ENCODE assay signal across 22 cellular contexts in the genomic region with DNA sequence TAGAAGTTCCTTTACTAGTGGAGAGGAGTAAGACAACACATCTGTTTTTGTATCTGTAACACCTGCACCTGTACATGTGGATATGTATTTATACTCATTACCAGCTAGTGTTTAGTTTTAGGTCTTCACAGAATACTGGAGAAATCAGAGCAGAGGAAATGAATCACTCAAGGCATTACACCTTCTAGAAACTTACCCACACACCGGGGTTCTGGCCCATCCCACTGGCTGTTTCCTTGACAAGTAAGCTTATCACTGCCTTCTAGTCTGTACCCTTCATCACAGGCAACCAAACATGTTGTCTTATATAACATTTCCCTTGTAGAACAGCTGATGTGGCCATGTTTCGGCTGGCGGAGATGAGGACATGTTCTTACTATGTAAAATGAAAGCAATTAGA.
DNase-seq lines count a peak whose midpoint lies in the region; ATAC-seq and TF ChIP-seq lines count a peak whose summit lies in the region.
"Had no signal": no experiment of that assay in that cellular context is flagged by ENCODE, and none has a peak within 500 bp of the region (broad histone marks: within the 10 kb centered on the region; RNA-seq: fewer than 3 reads in every experiment).

No MANE protein-coding gene starts in this region.

- H3K36me3 ChIP-seq in IMR-90 (ENCODE audit: control insufficient read depth, insufficient read depth, low read length) (peaks cover 12% of the 10 kb centered on the region), RWPE2 (ENCODE audit: low read depth) (peaks cover 7% of the 10 kb centered on the region)
- H3K36me3 ChIP-seq: Peyer's patch, SJCRH30 had no signal

- DNase-seq in NK-92 treated with Interleukin-12 subunit alpha and Interleukin-12 subunit beta, amount 100 ng/mL, for 24 hours (lab: John Stamatoyannopoulos, UW), result peak; percentile 43
- DNase-seq in NK-92 (lab: John Stamatoyannopoulos, UW; ENCODE audit: unreplicated experiment) (no peak), IMR-90 (peak; percentile 30), RWPE2 (ENCODE audit: low spot score) (no peak), iris pigment epithelial cell (ENCODE audit: low read depth) (peak; percentile 62), immature natural killer cell (no peak)
- DNase-seq in naive thymus-derived CD8-positive, alpha-beta T cell, result no peak
- DNase-seq: ACHN, Calu3, DND-41, KBM-7, NCI-H1105, NCI-H1436 treated with DMSO at 0.1 percent for 48 hours, NCI-H1930, NCI-H2107, NCI-H526 treated with DMSO at 0.1 percent for 48 hours, OCI-M1, Peyer's patch, SJCRH30 had no signal

- no peak for TF ChIP-seq POLR2A in IMR-90 (IDR thresholded peaks at IDR 0.05; ENCODE audit: low read depth, low read length)

- no peak overlapping the region for H2BK120ac ChIP-seq in IMR-90 (ENCODE audit: low read depth, low read length)

- no peaks in the 10 kb centered on the region for H4K20me1 ChIP-seq in IMR-90 (ENCODE audit: insufficient read depth, low read length)

- H3K9me3 Mint-ChIP-seq in immature natural killer cell, result peaks cover 0 to 22% (median 4%) of the 10 kb centered on the region in 6 donors
- H3K9me3 Mint-ChIP-seq in naive thymus-derived CD8-positive, alpha-beta T cell, result peaks cover 0 to 10% (median 0%) of the 10 kb centered on the region in 9 donors

- H2AFZ ChIP-seq in IMR-90 (replicated peaks; ENCODE audit: low read length, poor library complexity), result no peak overlapping the region

- H4K91ac ChIP-seq in IMR-90 (ENCODE audit: insufficient read depth, low read depth, low read length), result no peak overlapping the region

- no peak overlapping the region for H3K23ac ChIP-seq in IMR-90 (ENCODE audit: low read depth, low read length)

- no peaks in the 10 kb centered on the region for H3K9me1 ChIP-seq in IMR-90 (ENCODE audit: insufficient read depth, low read length)

- no peak for TF ChIP-seq CTCF in IMR-90 (conservative IDR thresholded peaks at IDR 0.05; ENCODE audit: low read depth, low read length)
- no peak for TF ChIP-seq CTCF in RWPE2 (IDR thresholded peaks at IDR 0.05; ENCODE audit: poor library complexity, severe bottlenecking)

- H3K4me1 ChIP-seq in IMR-90 (ENCODE audit: control insufficient read depth, insufficient read depth, low read length) (no peaks in the 10 kb centered on the region), RWPE2 (ENCODE audit: insufficient read depth, poor library complexity, severe bottlenecking) (no peaks in the 10 kb centered on the region)
- H3K4me1 ChIP-seq: Peyer's patch, SJCRH30 had no signal

- H3K18ac ChIP-seq in IMR-90 (ENCODE audit: low read depth, low read length), result no peak overlapping the region

- H3K14ac ChIP-seq in IMR-90 (replicated peaks; ENCODE audit: low read depth, low read length), result no peak overlapping the region

- H3K36me3 Mint-ChIP-seq in immature natural killer cell, result no peaks in the 10 kb centered on the region
- no peaks in the 10 kb centered on the region for H3K36me3 Mint-ChIP-seq in naive thymus-derived CD8-positive, alpha-beta T cell

- no CpG with 5 or more reads among the region's 3 CpGs for WGBS in IMR-90 (ENCODE audit: extremely low coverage in 2 of 2, insufficient read length in 1 of 2), 2 experiments

- no peak overlapping the region for H3K27ac ChIP-seq in IMR-90 (ENCODE audit: insufficient read depth, low read length)
- no peak overlapping the region for H3K27ac ChIP-seq in RWPE2 (ENCODE audit: poor library complexity, severe bottlenecking)
- H3K27ac ChIP-seq: 22Rv1, Peyer's patch, SJCRH30 had no signal

- H3K56ac ChIP-seq in IMR-90 (ENCODE audit: extremely low read depth, insufficient read depth, low read length), result no peak overlapping the region

- H3K27ac Mint-ChIP-seq in immature natural killer cell, result no peak overlapping the region
- H3K27ac Mint-ChIP-seq in naive thymus-derived CD8-positive, alpha-beta T cell, result no peak overlapping the region

- no peak for ATAC-seq in IMR-90 (ENCODE audit: low read depth)
- ATAC-seq in RWPE2 (ENCODE audit: low read depth), result peak; percentile 56; the same call in 1 of the 3 replicates
- no peak for ATAC-seq in HG03139 (IDR thresholded peaks at IDR 0.05; ENCODE audit: unreplicated experiment)
- no peak for ATAC-seq in naive thymus-derived CD8-positive, alpha-beta T cell
- ATAC-seq: SK-N-SH treated with all-trans-retinoic acid at 6 μM for 48 hours had no signal

- H3K27me3 Mint-ChIP-seq in immature natural killer cell (ENCODE audit: low read depth in 3 of 3), result peaks cover 0 to 3% (median 0%) of the 10 kb centered on the region in 3 donors
- H3K27me3 Mint-ChIP-seq in naive thymus-derived CD8-positive, alpha-beta T cell, result peaks cover 4 to 22% (median 7%) of the 10 kb centered on the region in 5 donors

- H2BK5ac ChIP-seq in IMR-90 (ENCODE audit: low read depth, low read length, poor library complexity, severe bottlenecking), result no peak overlapping the region

- H4K8ac ChIP-seq in IMR-90 (ENCODE audit: low read depth in 2 of 2, low read length in 2 of 2), result no peak overlapping the region

- in situ Hi-C loops in IMR-90 (cut with MboI; ENCODE audit: low sequenced_read_pairs), result no loop called here

- H3K4me1 Mint-ChIP-seq in immature natural killer cell, result no peaks in the 10 kb centered on the region
- no peaks in the 10 kb centered on the region for H3K4me1 Mint-ChIP-seq in naive thymus-derived CD8-positive, alpha-beta T cell

- no peak overlapping the region for H2AK9ac ChIP-seq in IMR-90 (replicated peaks; ENCODE audit: low read depth, low read length, poor library complexity)

- dilution Hi-C loops in IMR-90 (cut with HindIII; ENCODE audit: low sequenced_read_pairs, unreplicated experiment), result no loop called here

- no peaks in the 10 kb centered on the region for H3K79me1 ChIP-seq in IMR-90 (ENCODE audit: low read depth in 1 of 2, low read length in 2 of 2)

- CTCF ChIA-PET in IMR-90 (lab: Yijun Ruan, JAX), result interaction anchor here (0.6 kb wide), 1 partner anchor 303 kb away, joined by 3 read pairs; no protein-coding TSS in a partner anchor

- intact Hi-C loops in IMR-90 (cut with micrococcal nuclease), result no loop called here

- H2BK20ac ChIP-seq in IMR-90 (ENCODE audit: low read depth, low read length), result no peak overlapping the region

- no peaks in the 10 kb centered on the region; the same call in 1 of the 2 replicates for H3K9me3 ChIP-seq in IMR-90 (ENCODE audit: control insufficient read depth, insufficient read depth, low read length)
- no peaks in the 10 kb centered on the region for H3K9me3 ChIP-seq in RWPE2 (ENCODE audit: severe bottlenecking)
- H3K9me3 ChIP-seq: Peyer's patch, SJCRH30 had no signal

- no peak overlapping the region for H2AK5ac ChIP-seq in IMR-90 (ENCODE audit: low read depth, low read length)

- H3K27me3 ChIP-seq in IMR-90 (ENCODE audit: control insufficient read depth, insufficient read depth, low read length), result no peaks in the 10 kb centered on the region
- no peaks in the 10 kb centered on the region for H3K27me3 ChIP-seq in RWPE2 (ENCODE audit: insufficient read depth, poor library complexity, severe bottlenecking)
- H3K27me3 ChIP-seq: Peyer's patch, SJCRH30 had no signal

- H3K9ac ChIP-seq in IMR-90 (ENCODE audit: low read depth, low read length), result no peak overlapping the region

- no peak overlapping the region for H2BK15ac ChIP-seq in IMR-90 (ENCODE audit: low read depth, low read length)

- H3K4me3 Mint-ChIP-seq in immature natural killer cell, result no peak overlapping the region
- H3K4me3 Mint-ChIP-seq in naive thymus-derived CD8-positive, alpha-beta T cell, result no peak overlapping the region

- POLR2A ChIA-PET in IMR-90 (lab: Charles Lee; ENCODE audit: unreplicated experiment), result no interaction called here
- POLR2A ChIA-PET in naive thymus-derived CD8-positive, alpha-beta T cell (lab: Charles Lee), result no interaction called here

- no peak overlapping the region for H3K4me2 ChIP-seq in IMR-90 (ENCODE audit: low read depth, low read length)

- H3K4me3 ChIP-seq in IMR-90 (ENCODE audit: insufficient read depth, low read depth, low read length) (no peak overlapping the region), RWPE2 (ENCODE audit: severe bottlenecking) (no peak overlapping the region)
- H3K4me3 ChIP-seq: Peyer's patch, SJCRH30 had no signal

- no TSS peak for BruUV-seq in IMR-90 (replicated peaks; lab: Mats Ljungman, UMichigan)

- H4K5ac ChIP-seq in IMR-90 (ENCODE audit: low read depth, low read length), result no peak overlapping the region

- TF ChIP-seq RAD21 in IMR-90 (IDR thresholded peaks at IDR 0.05; ENCODE audit: low read length), result no peak

- H3K4ac ChIP-seq in IMR-90 (ENCODE audit: low read depth, low read length), result no peak overlapping the region

TF ChIP-seq in IMR-90, 13 proteins besides CTCF, POLR2A, EP300 and RAD21:
- TF ChIP-seq MXI1 (IDR thresholded peaks at IDR 0.05; ENCODE audit: borderline replicate concordance, low read depth, low read length) (no peak), MAZ (IDR thresholded peaks at IDR 0.05; ENCODE audit: borderline replicate concordance, low read depth, low read length) (no peak), RCOR1 (IDR thresholded peaks at IDR 0.05; ENCODE audit: insufficient replicate concordance, low read length) (no peak), CHD1 (IDR thresholded peaks at IDR 0.05; ENCODE audit: low read depth, low read length) (no peak), BHLHE40 (IDR thresholded peaks at IDR 0.05; ENCODE audit: low read depth, low read length) (no peak)

Comparison
In these comparisons a context has a peak if more than half of its experiments do, and no peak if none do; other contexts are left out.
1. DNase-seq: peak in NK-92 treated with Interleukin-12 subunit alpha and Interleukin-12 subunit beta, amount 100 ng/mL, for 24 hours (single experiment), IMR-90 (single experiment) and iris pigment epithelial cell (single experiment); none in NK-92 (single experiment), RWPE2 (single experiment), immature natural killer cell (0 of 3) and naive thymus-derived CD8-positive, alpha-beta T cell (0 of 10).